Comparison of ENCODE assay signal across 19 cellular contexts in the genomic region with DNA sequence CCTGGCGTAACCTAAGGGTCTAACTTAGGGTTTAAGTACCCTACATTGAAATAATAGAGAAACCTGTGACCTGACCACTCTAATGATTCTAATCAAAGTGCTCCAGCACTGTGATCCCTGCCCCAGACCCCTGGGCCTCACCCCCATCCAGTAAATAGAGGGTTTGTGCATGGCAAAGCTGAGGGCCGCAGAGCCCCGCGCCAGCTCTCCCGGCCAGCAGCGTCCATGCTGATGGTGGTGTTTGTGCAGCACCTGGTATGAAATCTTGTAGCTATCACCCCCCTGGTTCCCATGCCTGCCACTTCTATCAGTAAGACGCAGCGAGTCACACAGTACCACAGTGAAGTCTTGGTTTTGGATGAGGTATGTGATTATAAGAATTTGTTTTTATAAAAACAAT.
DNase-seq lines count a peak whose midpoint lies in the region; ATAC-seq and TF ChIP-seq lines count a peak whose summit lies in the region.
"Had no signal": no experiment of that assay in that cellular context is flagged by ENCODE, and none has a peak within 500 bp of the region (broad histone marks: within the 10 kb centered on the region; RNA-seq: fewer than 3 reads in every experiment).

No MANE protein-coding gene starts in this region.

- H3K4me3 ChIP-seq in IMR-90 (ENCODE audit: insufficient read depth, low read depth, low read length) (no peak overlapping the region), neuronal stem cell (ENCODE audit: low read length in 2 of 2) (no peak overlapping the region), sigmoid colon (no peak overlapping the region)
- H3K4me3 ChIP-seq: BLaER1 had no signal

- CTCF ChIA-PET in IMR-90 (lab: Yijun Ruan, JAX) = no interaction called here
- CTCF ChIA-PET in CD4-positive, alpha-beta T cell (lab: Charles Lee) = no interaction called here

- peaks cover 4% of the 10 kb centered on the region for H3K27me3 Mint-ChIP-seq in CD4-positive, alpha-beta T cell

- no peak overlapping the region for H2BK15ac ChIP-seq in IMR-90 (ENCODE audit: low read depth, low read length)
- H2BK15ac ChIP-seq in neuronal stem cell (ENCODE audit: low read length) = no peak overlapping the region

- H4K8ac ChIP-seq in IMR-90 (ENCODE audit: low read depth in 2 of 2, low read length in 2 of 2) (no peak overlapping the region), neuronal stem cell (ENCODE audit: low read depth, low read length) (no peak overlapping the region)

- no peak overlapping the region for H2BK120ac ChIP-seq in IMR-90 (ENCODE audit: low read depth, low read length)
- H2BK120ac ChIP-seq in neuronal stem cell (ENCODE audit: low read depth, low read length) = peak overlapping the region; percentile 52

- no peak for TF ChIP-seq RAD21 in IMR-90 (IDR thresholded peaks at IDR 0.05; ENCODE audit: low read length)

- no peaks in the 10 kb centered on the region for H3K4me1 Mint-ChIP-seq in CD4-positive, alpha-beta T cell (ENCODE audit: low read depth)
- H3K4me1 Mint-ChIP-seq: CD4-positive, CD25-positive, alpha-beta regulatory T cell had no signal

- no peak overlapping the region for H3K18ac ChIP-seq in IMR-90 (ENCODE audit: low read depth, low read length)
- H3K18ac ChIP-seq in neuronal stem cell (ENCODE audit: low read length) = peak overlapping the region; percentile 45

- no TSS peak for BruUV-seq in IMR-90 (replicated peaks; lab: Mats Ljungman, UMichigan)

- H3K27me3 ChIP-seq in IMR-90 (ENCODE audit: control insufficient read depth, insufficient read depth, low read length) = no peaks in the 10 kb centered on the region
- H3K27me3 ChIP-seq in neuronal stem cell (ENCODE audit: control insufficient read depth in 3 of 3, insufficient read depth in 3 of 3, low read depth in 1 of 3, low read length in 3 of 3) = peaks cover 0 to 3% (median 0%) of the 10 kb centered on the region in 3 experiments
- no peaks in the 10 kb centered on the region for H3K27me3 ChIP-seq in sigmoid colon
- H3K27me3 ChIP-seq in CD4-positive, alpha-beta T cell (ENCODE audit: control insufficient read depth, insufficient read depth, low read length) = no peaks in the 10 kb centered on the region
- H3K27me3 ChIP-seq: BLaER1 had no signal

- H3K4ac ChIP-seq in IMR-90 (ENCODE audit: low read depth, low read length) = no peak overlapping the region
- no peak overlapping the region for H3K4ac ChIP-seq in neuronal stem cell (ENCODE audit: low read length)

- no peak overlapping the region for H3K56ac ChIP-seq in IMR-90 (ENCODE audit: extremely low read depth, insufficient read depth, low read length)

- H3K14ac ChIP-seq in IMR-90 (replicated peaks; ENCODE audit: low read depth, low read length) = no peak overlapping the region
- no peak overlapping the region for H3K14ac ChIP-seq in neuronal stem cell (ENCODE audit: low read length)

- H2AK5ac ChIP-seq in IMR-90 (ENCODE audit: low read depth, low read length) (no peak overlapping the region), neuronal stem cell (ENCODE audit: low read depth, low read length) (no peak overlapping the region)

- TF ChIP-seq POLR2A in IMR-90 (IDR thresholded peaks at IDR 0.05; ENCODE audit: low read depth, low read length) = no peak
- TF ChIP-seq POLR2A in sigmoid colon (IDR thresholded peaks at IDR 0.05) = no peak

- H3K4me3 Mint-ChIP-seq in CD4-positive, alpha-beta T cell = no peak overlapping the region
- H3K4me3 Mint-ChIP-seq: CD14-positive monocyte; CD4-positive, CD25-positive, alpha-beta regulatory T cell; CD8-positive, alpha-beta T cell had no signal

- no peak overlapping the region for H3K27ac Mint-ChIP-seq in CD4-positive, alpha-beta T cell
- H3K27ac Mint-ChIP-seq: CD14-positive monocyte; CD4-positive, CD25-positive, alpha-beta regulatory T cell; CD8-positive, alpha-beta T cell had no signal

- H3K4me1 ChIP-seq in IMR-90 (ENCODE audit: control insufficient read depth, insufficient read depth, low read length) = peaks cover 8% of the 10 kb centered on the region; the same call in 1 of the 2 replicates
- H3K4me1 ChIP-seq in neuronal stem cell (ENCODE audit: control insufficient read depth in 2 of 2, insufficient read depth in 1 of 2, low read depth in 1 of 2, low read length in 2 of 2) = peaks cover 4 to 11% of the 10 kb centered on the region in 2 donors
- peaks cover 0 to 79% (median 63%) of the 10 kb centered on the region in 4 donors for H3K4me1 ChIP-seq in sigmoid colon
- H3K4me1 ChIP-seq: Caco-2 had no signal

- H2AK9ac ChIP-seq in IMR-90 (replicated peaks; ENCODE audit: low read depth, low read length, poor library complexity) = no peak overlapping the region

- H3K9me3 Mint-ChIP-seq in CD4-positive, alpha-beta T cell = no peaks in the 10 kb centered on the region
- H3K9me3 Mint-ChIP-seq: CD8-positive, alpha-beta T cell had no signal

- H3K9ac ChIP-seq in IMR-90 (ENCODE audit: low read depth, low read length) (no peak overlapping the region), neuronal stem cell (ENCODE audit: low read depth, low read length, poor library complexity) (no peak overlapping the region)
- H3K9ac ChIP-seq: BLaER1 had no signal

- dilution Hi-C loops in IMR-90 (cut with HindIII; ENCODE audit: low sequenced_read_pairs, unreplicated experiment) = no loop called here

- H3K9me3 ChIP-seq in IMR-90 (ENCODE audit: control insufficient read depth, insufficient read depth, low read length) (no peaks in the 10 kb centered on the region), neuronal stem cell (replicated peaks in 1 of 2; ENCODE audit: control insufficient read depth in 2 of 2, insufficient read depth in 1 of 2, low read depth in 1 of 2, low read length in 2 of 2) (no peaks in the 10 kb centered on the region), sigmoid colon (no peaks in the 10 kb centered on the region)
- no peaks in the 10 kb centered on the region for H3K9me3 ChIP-seq in CD4-positive, alpha-beta T cell (ENCODE audit: control insufficient read depth, low read length)
- H3K9me3 ChIP-seq: BE2C, Caco-2 had no signal

- no peak overlapping the region for H2BK12ac ChIP-seq in neuronal stem cell (ENCODE audit: low read length)

- intact Hi-C loops in IMR-90 (cut with micrococcal nuclease) (no loop called here), sigmoid colon (cut with DNase I) (no loop called here)
- intact Hi-C loops in CD4-positive, alpha-beta T cell (cut with DNase I, micrococcal nuclease) = no loop called here

- H2BK5ac ChIP-seq in IMR-90 (ENCODE audit: low read depth, low read length, poor library complexity, severe bottlenecking) (no peak overlapping the region), neuronal stem cell (ENCODE audit: low read length) (no peak overlapping the region)

- H4K91ac ChIP-seq in IMR-90 (ENCODE audit: insufficient read depth, low read depth, low read length) (no peak overlapping the region), neuronal stem cell (ENCODE audit: low read depth, low read length, poor library complexity) (no peak overlapping the region)

- H3K4me2 ChIP-seq in IMR-90 (ENCODE audit: low read depth, low read length) (no peak overlapping the region), neuronal stem cell (ENCODE audit: insufficient read depth, low read length, poor library complexity, severe bottlenecking) (no peak overlapping the region)

- no peak overlapping the region for H3K23ac ChIP-seq in IMR-90 (ENCODE audit: low read depth, low read length)
- H3K23ac ChIP-seq in neuronal stem cell (ENCODE audit: low read depth, low read length, poor library complexity) = no peak overlapping the region

- H4K5ac ChIP-seq in IMR-90 (ENCODE audit: low read depth, low read length) = no peak overlapping the region

- in situ Hi-C loops in IMR-90 (cut with MboI; ENCODE audit: low sequenced_read_pairs) = no loop called here

- DNase-seq in IMR-90 (no peak), astrocyte of the hippocampus (ENCODE audit: low read depth, low spot score) (peak; percentile 12), neuronal stem cell (ENCODE audit: low spot score) (no peak), sigmoid colon (no peak), globus pallidus (ENCODE audit: low spot score) (no peak), NCI-H1930 (lab: John Stamatoyannopoulos, UW) (no peak)
- no peak for DNase-seq in CD4-positive, alpha-beta T cell
- DNase-seq: 8988T; ACHN; BE2C; C1 segment of cervical spinal cord; Caco-2; Calu3; CD4-positive, CD25-positive, alpha-beta regulatory T cell; CD8-positive, alpha-beta T cell; GF-D8 had no signal

- no peaks in the 10 kb centered on the region for H4K20me1 ChIP-seq in IMR-90 (ENCODE audit: insufficient read depth, low read length)
- H4K20me1 ChIP-seq: BLaER1 had no signal

- TF ChIP-seq EP300 in sigmoid colon (IDR thresholded peaks at IDR 0.05) = no peak

- H3K36me3 ChIP-seq in IMR-90 (ENCODE audit: control insufficient read depth, insufficient read depth, low read length) (no peaks in the 10 kb centered on the region), neuronal stem cell (replicated peaks in 1 of 2; ENCODE audit: control insufficient read depth in 2 of 2, insufficient read depth in 2 of 2, low read length in 2 of 2) (no peaks in the 10 kb centered on the region), sigmoid colon (no peaks in the 10 kb centered on the region)
- H3K36me3 ChIP-seq: BE2C, BLaER1 had no signal

- no peak overlapping the region for H2AFZ ChIP-seq in IMR-90 (replicated peaks; ENCODE audit: low read length, poor library complexity)
- no peak overlapping the region for H2AFZ ChIP-seq in neuronal stem cell (ENCODE audit: low read length)

- H3K79me1 ChIP-seq in IMR-90 (ENCODE audit: low read depth in 1 of 2, low read length in 2 of 2) (no peaks in the 10 kb centered on the region), neuronal stem cell (ENCODE audit: low read depth, low read length) (no peaks in the 10 kb centered on the region)

- POLR2A ChIA-PET in IMR-90 (lab: Charles Lee; ENCODE audit: unreplicated experiment) = no interaction called here
- POLR2A ChIA-PET in CD4-positive, alpha-beta T cell (lab: Charles Lee) = no interaction called here

- H3K27ac ChIP-seq in IMR-90 (ENCODE audit: insufficient read depth, low read length) (no peak overlapping the region), neuronal stem cell (replicated peaks; ENCODE audit: low read length) (no peak overlapping the region), sigmoid colon (peak overlapping the region in 3 of 4 donors; percentile 76 to 92 (median 78))
- H3K27ac ChIP-seq in CD4-positive, alpha-beta T cell (ENCODE audit: low read depth, low read length) = no peak overlapping the region
- H3K27ac ChIP-seq: BLaER1 had no signal

- no CpG with 5 or more reads among the region's 8 CpGs for WGBS in IMR-90 (ENCODE audit: extremely low coverage in 2 of 2, insufficient read length in 1 of 2), 2 experiments
- no CpG with 5 or more reads among the region's 8 CpGs for WGBS in neuronal stem cell (ENCODE audit: extremely low coverage in 2 of 2, insufficient read length in 2 of 2, insufficient replicate concordance in 1 of 2), 2 donors
- 93 to 95% methylated on average over 8 of the region's 8 CpGs for WGBS in sigmoid colon, 2 donors

- ATAC-seq in IMR-90 (ENCODE audit: low read depth) (peak; percentile 24; the same call in 1 of the 2 replicates), HG03521 (IDR thresholded peaks at IDR 0.05; ENCODE audit: unreplicated experiment) (no peak)
- no peak for ATAC-seq in CD4-positive, alpha-beta T cell (ENCODE audit: poor library complexity)
- ATAC-seq: CD8-positive, alpha-beta T cell had no signal

- H2BK20ac ChIP-seq in IMR-90 (ENCODE audit: low read depth, low read length) = no peak overlapping the region

- H3K9me1 ChIP-seq in IMR-90 (ENCODE audit: insufficient read depth, low read length) = no peaks in the 10 kb centered on the region

- no peaks in the 10 kb centered on the region for H3K36me3 Mint-ChIP-seq in CD4-positive, alpha-beta T cell (ENCODE audit: low read depth)
- H3K36me3 Mint-ChIP-seq: CD14-positive monocyte; CD4-positive, CD25-positive, alpha-beta regulatory T cell; CD8-positive, alpha-beta T cell had no signal

- no peak for TF ChIP-seq CTCF in IMR-90 (conservative IDR thresholded peaks at IDR 0.05; ENCODE audit: low read depth, low read length)
- TF ChIP-seq CTCF in sigmoid colon (IDR thresholded peaks at IDR 0.05) = no peak
- no peak for TF ChIP-seq CTCF in CD4-positive, alpha-beta T cell (IDR thresholded peaks at IDR 0.05)

Comparison
In these comparisons a context has a peak if more than half of its experiments do, and no peak if none do; other contexts are left out.
1. H3K27ac ChIP-seq: peak in sigmoid colon (3 of 4); none in IMR-90 (single experiment), neuronal stem cell (single experiment) and CD4-positive, alpha-beta T cell (single experiment).